12 cellular contexts compared by ENCODE assay signal in genomic region chr1:221458430-221459156, GRCh38.
DNase-seq lines count a peak whose midpoint lies in the region; ATAC-seq and TF ChIP-seq lines count a peak whose summit lies in the region.
"Had no signal": no experiment of that assay in that cellular context is flagged by ENCODE, and none has a peak within 500 bp of the region (broad histone marks: within the 10 kb centered on the region; RNA-seq: fewer than 3 reads in every experiment).

No MANE protein-coding gene starts in this region.

- no peaks in the 10 kb centered on the region for H3K9me3 ChIP-seq in IMR-90 (ENCODE audit: control insufficient read depth, insufficient read depth, low read length)
- H3K9me3 ChIP-seq in body of pancreas = no peaks in the 10 kb centered on the region
- H3K9me3 ChIP-seq in left lung = no peaks in the 10 kb centered on the region
- H3K9me3 ChIP-seq in Peyer's patch = no peaks in the 10 kb centered on the region

- no peaks in the 10 kb centered on the region for H3K79me1 ChIP-seq in IMR-90 (ENCODE audit: low read depth in 1 of 2, low read length in 2 of 2)

- ATAC-seq in IMR-90 (ENCODE audit: low read depth) (peak; percentile 88), body of pancreas (peak; percentile 24), left lung (peak; percentile 84), GM19035 (IDR thresholded peaks at IDR 0.05; ENCODE audit: unreplicated experiment) (no peak)

- peak; percentile 64 for DNase-seq in AG04449 (ENCODE audit: low read depth, low spot score)
- peak; percentile 81 for DNase-seq in IMR-90
- no peak for DNase-seq in body of pancreas
- DNase-seq in left lung = no peak
- DNase-seq in Peyer's patch = no peak
- DNase-seq in activated effector memory CD4-positive, alpha-beta T cell treated with Interleukin-2 at 50 U/mL for 16 hours = no peak
- no peak for DNase-seq in kidney glomerular epithelial cell (lab: John Stamatoyannopoulos, UW)
- DNase-seq: activated CD4-positive, alpha-beta memory T cell treated with anti-CD3 and anti-CD28 coated beads, Interleukin-2, amount 10 ng/mL, durations not matched to agents 7 days and 5 days; NCI-H1092 had no signal

- POLR2A ChIA-PET in AG04449 (lab: Yijun Ruan, JAX) (interaction anchor here (0.8 to 1.1 kb wide), 2 partner anchors 20 to 283 kb away, joined by 3 read pairs; partner anchors contain the start of gene DUSP10), IMR-90 (lab: Charles Lee; ENCODE audit: unreplicated experiment) (no interaction called here)

- H4K91ac ChIP-seq in IMR-90 (ENCODE audit: insufficient read depth, low read depth, low read length) = no peak overlapping the region

- no peak overlapping the region for H2AK9ac ChIP-seq in IMR-90 (replicated peaks; ENCODE audit: low read depth, low read length, poor library complexity)

- no peak overlapping the region for H3K14ac ChIP-seq in IMR-90 (replicated peaks; ENCODE audit: low read depth, low read length)

- no peaks in the 10 kb centered on the region for H3K36me3 ChIP-seq in IMR-90 (ENCODE audit: control insufficient read depth, insufficient read depth, low read length)
- H3K36me3 ChIP-seq in body of pancreas (replicated peaks in 1 of 2; ENCODE audit: insufficient read depth in 1 of 2, low read depth in 2 of 2) = no peaks in the 10 kb centered on the region
- no peaks in the 10 kb centered on the region for H3K36me3 ChIP-seq in left lung
- no peaks in the 10 kb centered on the region for H3K36me3 ChIP-seq in Peyer's patch

- H2BK5ac ChIP-seq in IMR-90 (ENCODE audit: low read depth, low read length, poor library complexity, severe bottlenecking) = no peak overlapping the region

- H3K27ac ChIP-seq in IMR-90 (ENCODE audit: insufficient read depth, low read length) (no peak overlapping the region), body of pancreas (no peak overlapping the region), left lung (no peak overlapping the region), Peyer's patch (peak overlapping the region in 1 of 4 donors; percentile 60)
- H3K27ac ChIP-seq: C4-2B, epithelial cell of prostate had no signal

- H3K4me1 ChIP-seq in IMR-90 (ENCODE audit: control insufficient read depth, insufficient read depth, low read length) (peaks cover 7% of the 10 kb centered on the region), body of pancreas (no peaks in the 10 kb centered on the region), left lung (no peaks in the 10 kb centered on the region), Peyer's patch (no peaks in the 10 kb centered on the region)

- WGBS in IMR-90 (ENCODE audit: extremely low coverage in 2 of 2, insufficient read length in 1 of 2), 2 experiments = no CpG with 5 or more reads among the region's 5 CpGs
- 56 to 60% methylated on average over 5 of the region's 5 CpGs for WGBS in body of pancreas, 2 donors

- TF ChIP-seq CTCF in AG04449 (IDR thresholded peaks at IDR 0.05; ENCODE audit: insufficient read depth, low read length, missing control alignments) (no peak), IMR-90 (conservative IDR thresholded peaks at IDR 0.05; ENCODE audit: low read depth, low read length) (no peak), body of pancreas (IDR thresholded peaks at IDR 0.05) (no peak), left lung (IDR thresholded peaks at IDR 0.05) (no peak), Peyer's patch (IDR thresholded peaks at IDR 0.05) (no peak)

- no peak for TF ChIP-seq RAD21 in IMR-90 (IDR thresholded peaks at IDR 0.05; ENCODE audit: low read length)

- peak overlapping the region; percentile 1; the same call in 1 of the 2 replicates for H2BK120ac ChIP-seq in IMR-90 (ENCODE audit: low read depth, low read length)

- H3K4me2 ChIP-seq in IMR-90 (ENCODE audit: low read depth, low read length) = peak overlapping the region; percentile 49

- no peak overlapping the region for H2AK5ac ChIP-seq in IMR-90 (ENCODE audit: low read depth, low read length)

- H4K20me1 ChIP-seq in IMR-90 (ENCODE audit: insufficient read depth, low read length) = no peaks in the 10 kb centered on the region

- H2AFZ ChIP-seq in IMR-90 (replicated peaks; ENCODE audit: low read length, poor library complexity) = no peak overlapping the region

- H4K5ac ChIP-seq in IMR-90 (ENCODE audit: low read depth, low read length) = no peak overlapping the region

- H3K56ac ChIP-seq in IMR-90 (ENCODE audit: extremely low read depth, insufficient read depth, low read length) = no peak overlapping the region

- no peak overlapping the region for H4K8ac ChIP-seq in IMR-90 (ENCODE audit: low read depth in 2 of 2, low read length in 2 of 2)

- H3K27me3 ChIP-seq in IMR-90 (ENCODE audit: control insufficient read depth, insufficient read depth, low read length) (no peaks in the 10 kb centered on the region), body of pancreas (no peaks in the 10 kb centered on the region), left lung (no peaks in the 10 kb centered on the region), Peyer's patch (no peaks in the 10 kb centered on the region)

- H2BK20ac ChIP-seq in IMR-90 (ENCODE audit: low read depth, low read length) = no peak overlapping the region

- H3K9me1 ChIP-seq in IMR-90 (ENCODE audit: insufficient read depth, low read length) = no peaks in the 10 kb centered on the region

- H2BK15ac ChIP-seq in IMR-90 (ENCODE audit: low read depth, low read length) = no peak overlapping the region

- TF ChIP-seq POLR2A in IMR-90 (IDR thresholded peaks at IDR 0.05; ENCODE audit: low read depth, low read length) (no peak), body of pancreas (IDR thresholded peaks at IDR 0.05) (no peak), Peyer's patch (IDR thresholded peaks at IDR 0.05) (no peak)

- CTCF ChIA-PET in AG04449 (lab: Yijun Ruan, JAX) (interaction anchor here (0.9 to 2.0 kb wide), 6 partner anchors 17 to 997 kb away, joined by 3 to 6 read pairs (median 3); no protein-coding TSS in a partner anchor), IMR-90 (lab: Yijun Ruan, JAX) (interaction anchor here (0.8 to 1.0 kb wide), 2 partner anchors 19 to 23 kb away, joined by 3 read pairs; no protein-coding TSS in a partner anchor)

- no peak overlapping the region for H3K9ac ChIP-seq in IMR-90 (ENCODE audit: low read depth, low read length)

- BruUV-seq in IMR-90 (replicated peaks; lab: Mats Ljungman, UMichigan) = no TSS peak

- H3K23ac ChIP-seq in IMR-90 (ENCODE audit: low read depth, low read length) = no peak overlapping the region

- no peak overlapping the region for H3K4ac ChIP-seq in IMR-90 (ENCODE audit: low read depth, low read length)

- dilution Hi-C loops in IMR-90 (cut with HindIII; ENCODE audit: low sequenced_read_pairs, unreplicated experiment) = no loop called here

- H3K4me3 ChIP-seq in AG04449 (ENCODE audit: low read depth, low read length) (no peak overlapping the region), IMR-90 (ENCODE audit: insufficient read depth, low read depth, low read length) (no peak overlapping the region), body of pancreas (no peak overlapping the region), left lung (no peak overlapping the region), Peyer's patch (no peak overlapping the region)

- intact Hi-C loops in IMR-90 (cut with micrococcal nuclease) = no loop called here
- intact Hi-C loops in body of pancreas (cut with DNase I) = no loop called here
- intact Hi-C loops in left lung (cut with DNase I) = no loop called here

- no peak overlapping the region for H3K18ac ChIP-seq in IMR-90 (ENCODE audit: low read depth, low read length)

- in situ Hi-C loops in IMR-90 (cut with MboI; ENCODE audit: low sequenced_read_pairs) = loop anchor here (25.0 kb wide), 1 partner anchor 1179 kb away; no protein-coding TSS in a partner anchor

TF ChIP-seq in IMR-90, 13 proteins besides CTCF, POLR2A, EP300 and RAD21:
- TF ChIP-seq RFX5 (IDR thresholded peaks at IDR 0.05; ENCODE audit: low read depth, low read length) (no peak), CEBPB (IDR thresholded peaks at IDR 0.05; ENCODE audit: low read depth, low read length) (peak; percentile 94)

Comparison
In these comparisons a context has a peak if more than half of its experiments do, and no peak if none do; other contexts are left out.
1. DNase-seq: peak in AG04449 (single experiment) and IMR-90 (single experiment); none in body of pancreas (0 of 4), left lung (0 of 2), Peyer's patch (0 of 3), activated effector memory CD4-positive, alpha-beta T cell treated with Interleukin-2 at 50 U/mL for 16 hours (single experiment) and kidney glomerular epithelial cell (single experiment).